13 cellular contexts compared by ENCODE assay signal in the genomic region with DNA sequence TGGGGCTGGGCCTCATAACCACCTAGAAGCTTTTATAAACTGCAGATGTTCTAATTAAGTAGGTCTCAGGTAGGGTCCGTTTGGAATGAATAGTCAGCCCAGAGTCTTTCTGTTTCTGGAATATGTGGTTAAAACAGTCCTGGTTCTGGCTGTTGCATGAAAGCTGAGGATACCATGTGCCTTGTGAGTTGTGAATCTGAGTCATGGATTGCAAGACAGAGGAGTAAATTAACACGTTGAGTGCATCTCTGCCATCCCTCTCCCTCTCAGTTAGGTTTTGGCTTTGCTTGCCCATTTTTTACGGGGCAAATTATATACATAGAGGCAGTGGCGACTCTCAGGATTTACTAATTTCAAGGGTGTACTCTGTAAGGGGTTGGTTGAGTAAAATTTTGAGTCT. TPM values are rescaled to one million over a fixed set of nuclear protein-coding genes. Genes with fewer than 3 reads are reported as not detected.
A peak's percentile ranks its signal among the peaks of the same experiment; 100 is the strongest.
DNase-seq lines count a peak whose midpoint lies in the region; ATAC-seq and TF ChIP-seq lines count a peak whose summit lies in the region.
"Had no signal": no experiment of that assay in that cellular context is flagged by ENCODE, and none has a peak within 500 bp of the region (broad histone marks: within the 10 kb centered on the region; RNA-seq: fewer than 3 reads in every experiment).

No MANE protein-coding gene starts in this region.

- H3K27me3 Mint-ChIP-seq in activated T-cell treated with anti-CD3 and anti-CD28 coated beads, Interleukin-2, amount 50 U/mL, for 4 hours (ENCODE audit: low read depth) = no peaks in the 10 kb centered on the region
- no peaks in the 10 kb centered on the region for H3K27me3 Mint-ChIP-seq in stimulated activated memory B cell treated with anti-CD40 and anti-IgM and Interleukin-4, amounts not matched to agents 10 μg/mL and 1 μg/mL and 100 μg/mL, for 72 hours

- ATAC-seq in activated T-cell treated with anti-CD3 and anti-CD28 coated beads, Interleukin-2, amount 50 U/mL, for 4 hours = peak; percentile 25 to 36
- ATAC-seq in stimulated activated memory B cell treated with anti-CD40 and anti-IgM and Interleukin-4, amounts not matched to agents 10 μg/mL and 1 μg/mL and 100 μg/mL, for 72 hours = no peak
- ATAC-seq: GM23338 had no signal

- peak overlapping the region; percentile 47 for H3K4me3 Mint-ChIP-seq in activated T-cell treated with anti-CD3 and anti-CD28 coated beads, Interleukin-2, amount 50 U/mL, for 4 hours
- H3K4me3 Mint-ChIP-seq in stimulated activated memory B cell treated with anti-CD40 and anti-IgM and Interleukin-4, amounts not matched to agents 10 μg/mL and 1 μg/mL and 100 μg/mL, for 72 hours = no peak overlapping the region
- H3K4me3 Mint-ChIP-seq: GM23338, mesothelial cell of epicardium had no signal

- no peak overlapping the region for H3K4me3 ChIP-seq in epithelial cell of esophagus (ENCODE audit: low read length)
- H3K4me3 ChIP-seq: coronary artery, GM23338 had no signal

- H3K36me3 Mint-ChIP-seq in activated T-cell treated with anti-CD3 and anti-CD28 coated beads, Interleukin-2, amount 50 U/mL, for 4 hours (ENCODE audit: insufficient read depth) = peaks cover 31% of the 10 kb centered on the region
- peaks cover 46% of the 10 kb centered on the region for H3K36me3 Mint-ChIP-seq in stimulated activated memory B cell treated with anti-CD40 and anti-IgM and Interleukin-4, amounts not matched to agents 10 μg/mL and 1 μg/mL and 100 μg/mL, for 72 hours

- DNase-seq in activated T-cell treated with anti-CD3 and anti-CD28 coated beads, Interleukin-2, amount 50 U/mL, for 4 hours = no peak
- no peak for DNase-seq in activated T-cell treated with anti-CD3 and anti-CD28 coated beads, Interleukin-2, amount 50 U/mL, for 48 hours
- DNase-seq in NCI-H69 (lab: John Stamatoyannopoulos, UW) = peak; percentile 26
- DNase-seq in epithelial cell of esophagus (ENCODE audit: low read depth) = peak; percentile 39
- DNase-seq in SW480 (ENCODE audit: low spot score) = no peak
- no peak for DNase-seq in DMS 273 (lab: John Stamatoyannopoulos, UW; ENCODE audit: unreplicated experiment)
- DNase-seq in midbrain (lab: John Stamatoyannopoulos, UW) = no peak
- DNase-seq: amniotic stem cell; stimulated activated CD4-positive, alpha-beta T cell treated with anti-CD3 and anti-CD28 coated beads, Interleukin-2, amount 100 ng/mL, for 24 hours had no signal

- no peak for TF ChIP-seq CTCF in epithelial cell of esophagus (IDR thresholded peaks at IDR 0.05; ENCODE audit: insufficient read depth, low read depth, low read length, missing control alignments)

- peak overlapping the region; percentile 92 for H3K27ac Mint-ChIP-seq in stimulated activated memory B cell treated with anti-CD40 and anti-IgM and Interleukin-4, amounts not matched to agents 10 μg/mL and 1 μg/mL and 100 μg/mL, for 72 hours
- H3K27ac Mint-ChIP-seq: GM23338, mesothelial cell of epicardium had no signal

- peaks cover 93% of the 10 kb centered on the region for H3K4me1 Mint-ChIP-seq in activated T-cell treated with anti-CD3 and anti-CD28 coated beads, Interleukin-2, amount 50 U/mL, for 4 hours (ENCODE audit: low read depth)
- H3K4me1 Mint-ChIP-seq in stimulated activated memory B cell treated with anti-CD40 and anti-IgM and Interleukin-4, amounts not matched to agents 10 μg/mL and 1 μg/mL and 100 μg/mL, for 72 hours = peaks cover 98% of the 10 kb centered on the region

- no peaks in the 10 kb centered on the region for H3K9me3 Mint-ChIP-seq in activated T-cell treated with anti-CD3 and anti-CD28 coated beads, Interleukin-2, amount 50 U/mL, for 4 hours
- peaks cover 8% of the 10 kb centered on the region for H3K9me3 Mint-ChIP-seq in stimulated activated memory B cell treated with anti-CD40 and anti-IgM and Interleukin-4, amounts not matched to agents 10 μg/mL and 1 μg/mL and 100 μg/mL, for 72 hours
- H3K9me3 Mint-ChIP-seq: GM23338, mesothelial cell of epicardium had no signal

RNA-seq across cellular contexts. Expression of a gene that starts 59.1 kb away (rescaled TPM):
- total RNA-seq in activated T-cell treated with anti-CD3 and anti-CD28 coated beads, Interleukin-2, amount 50 U/mL, for 4 hours = 10 to 100 TPM; 71.6 to 79.1 (median 73.5) TPM

Comparison
In these comparisons a context has a peak if more than half of its experiments do, and no peak if none do; other contexts are left out.
1. DNase-seq: peak in NCI-H69 (single experiment) and epithelial cell of esophagus (single experiment); none in activated T-cell treated with anti-CD3 and anti-CD28 coated beads, Interleukin-2, amount 50 U/mL, for 4 hours (single experiment), activated T-cell treated with anti-CD3 and anti-CD28 coated beads, Interleukin-2, amount 50 U/mL, for 48 hours (0 of 2), SW480 (single experiment), DMS 273 (single experiment) and midbrain (single experiment).